18 cellular contexts compared by ENCODE assay signal in the genomic region with DNA sequence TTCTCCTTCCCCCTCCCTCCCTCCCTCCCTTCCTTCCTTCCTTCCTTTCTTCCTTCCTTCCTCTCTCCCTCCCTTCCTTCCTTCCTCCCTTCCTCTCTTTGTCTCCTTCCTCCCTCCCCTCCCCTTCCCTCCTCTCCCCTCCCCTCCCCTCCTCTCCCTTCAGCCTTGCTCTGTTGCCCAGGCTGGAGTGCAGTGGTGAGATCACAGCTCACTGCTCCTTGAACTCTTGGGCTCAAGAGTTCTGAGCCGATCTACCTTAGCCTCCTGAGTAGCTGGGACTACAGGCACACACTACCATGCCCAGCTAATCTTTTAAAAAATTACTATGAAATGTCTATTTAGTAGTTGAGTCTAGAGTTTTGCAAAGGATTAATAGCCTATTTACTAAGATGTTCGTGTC. TPM values are rescaled to one million over a fixed set of nuclear protein-coding genes. Genes with fewer than 3 reads are reported as not detected.
DNase-seq lines count a peak whose midpoint lies in the region; ATAC-seq lines count a peak whose summit lies in the region.
"Had no signal": no experiment of that assay in that cellular context is flagged by ENCODE, and none has a peak within 500 bp of the region (broad histone marks: within the 10 kb centered on the region; RNA-seq: fewer than 3 reads in every experiment).

No MANE protein-coding gene starts in this region.

- H3K9me3 Mint-ChIP-seq in activated T-cell treated with anti-CD3 and anti-CD28 coated beads, Interleukin-2, amount 50 U/mL, for 72 hours = no peaks in the 10 kb centered on the region
- no peaks in the 10 kb centered on the region for H3K9me3 Mint-ChIP-seq in activated T-cell treated with anti-CD3 and anti-CD28 coated beads, Interleukin-2, amount 50 U/mL, for 4 hours
- no peaks in the 10 kb centered on the region for H3K9me3 Mint-ChIP-seq in stimulated activated effector memory CD8-positive, alpha-beta T cell treated with anti-CD3 and anti-CD28 coated beads, Interleukin-12 subunit alpha, Interleukin-12 subunit beta, amount 100 ng/mL, for 72 hours
- H3K9me3 Mint-ChIP-seq: CD4-positive, alpha-beta memory T cell; HFFc6 had no signal

- H3K4me3 Mint-ChIP-seq in activated T-cell treated with anti-CD3 and anti-CD28 coated beads, Interleukin-2, amount 50 U/mL, for 72 hours = no peak overlapping the region
- no peak overlapping the region for H3K4me3 Mint-ChIP-seq in activated T-cell treated with anti-CD3 and anti-CD28 coated beads, Interleukin-2, amount 50 U/mL, for 4 hours
- no peak overlapping the region for H3K4me3 Mint-ChIP-seq in stimulated activated effector memory CD8-positive, alpha-beta T cell treated with anti-CD3 and anti-CD28 coated beads, Interleukin-12 subunit alpha, Interleukin-12 subunit beta, amount 100 ng/mL, for 72 hours
- H3K4me3 Mint-ChIP-seq: CD14-positive monocyte; CD4-positive, alpha-beta memory T cell; HFFc6 had no signal

- peaks cover 6 to 11% of the 10 kb centered on the region in 2 donors for H3K36me3 Mint-ChIP-seq in activated T-cell treated with anti-CD3 and anti-CD28 coated beads, Interleukin-2, amount 50 U/mL, for 72 hours (ENCODE audit: insufficient read depth in 2 of 2)
- peaks cover 40% of the 10 kb centered on the region for H3K36me3 Mint-ChIP-seq in activated T-cell treated with anti-CD3 and anti-CD28 coated beads, Interleukin-2, amount 50 U/mL, for 4 hours (ENCODE audit: insufficient read depth)
- H3K36me3 Mint-ChIP-seq in stimulated activated effector memory CD8-positive, alpha-beta T cell treated with anti-CD3 and anti-CD28 coated beads, Interleukin-12 subunit alpha, Interleukin-12 subunit beta, amount 100 ng/mL, for 72 hours = peaks cover 90% of the 10 kb centered on the region

- H3K27ac Mint-ChIP-seq in activated T-cell treated with anti-CD3 and anti-CD28 coated beads, Interleukin-2, amount 50 U/mL, for 72 hours = peak overlapping the region; percentile 45
- H3K27ac Mint-ChIP-seq in stimulated activated effector memory CD8-positive, alpha-beta T cell treated with anti-CD3 and anti-CD28 coated beads, Interleukin-12 subunit alpha, Interleukin-12 subunit beta, amount 100 ng/mL, for 72 hours = peak overlapping the region; percentile 83
- H3K27ac Mint-ChIP-seq: HFFc6 had no signal

- no peak for DNase-seq in activated T-cell treated with anti-CD3 and anti-CD28 coated beads, Interleukin-2, amount 50 U/mL, for 72 hours
- DNase-seq in activated T-cell treated with anti-CD3 and anti-CD28 coated beads, Interleukin-2, amount 50 U/mL, for 4 hours = no peak
- peak; percentile 14 for DNase-seq in left kidney (ENCODE audit: low read depth, low spot score)
- no peak for DNase-seq in stimulated activated effector memory CD8-positive, alpha-beta T cell treated with anti-CD3 and anti-CD28 coated beads, Interleukin-12 subunit alpha, Interleukin-12 subunit beta, amount 100 ng/mL, for 72 hours (ENCODE audit: low spot score in 2 of 2)
- DNase-seq in kidney glomerular epithelial cell (lab: John Stamatoyannopoulos, UW) = no peak
- no peak for DNase-seq in HUDEP-2 (lab: John Stamatoyannopoulos, UW; ENCODE audit: unreplicated experiment in 76 of 76)
- no peak for DNase-seq in NCI-H748 (lab: John Stamatoyannopoulos, UW; ENCODE audit: unreplicated experiment)
- DNase-seq: 8988T; CD4-positive, alpha-beta memory T cell; DMS153; DMS79; GDM1; GOT3; H7; HFFc6 had no signal

- peaks cover 9% of the 10 kb centered on the region for H3K4me1 Mint-ChIP-seq in activated T-cell treated with anti-CD3 and anti-CD28 coated beads, Interleukin-2, amount 50 U/mL, for 72 hours (ENCODE audit: low read depth)
- H3K4me1 Mint-ChIP-seq in activated T-cell treated with anti-CD3 and anti-CD28 coated beads, Interleukin-2, amount 50 U/mL, for 4 hours (ENCODE audit: low read depth) = peaks cover 3% of the 10 kb centered on the region
- H3K4me1 Mint-ChIP-seq in stimulated activated effector memory CD8-positive, alpha-beta T cell treated with anti-CD3 and anti-CD28 coated beads, Interleukin-12 subunit alpha, Interleukin-12 subunit beta, amount 100 ng/mL, for 72 hours = peaks cover 18% of the 10 kb centered on the region

- no peaks in the 10 kb centered on the region for H3K27me3 Mint-ChIP-seq in activated T-cell treated with anti-CD3 and anti-CD28 coated beads, Interleukin-2, amount 50 U/mL, for 72 hours (ENCODE audit: low read depth)
- H3K27me3 Mint-ChIP-seq in activated T-cell treated with anti-CD3 and anti-CD28 coated beads, Interleukin-2, amount 50 U/mL, for 4 hours (ENCODE audit: low read depth) = no peaks in the 10 kb centered on the region
- H3K27me3 Mint-ChIP-seq: CD4-positive, alpha-beta memory T cell had no signal

- no peak for ATAC-seq in activated T-cell treated with anti-CD3 and anti-CD28 coated beads, Interleukin-2, amount 50 U/mL, for 72 hours (replicated peaks in 1 of 2)
- ATAC-seq in activated T-cell treated with anti-CD3 and anti-CD28 coated beads, Interleukin-2, amount 50 U/mL, for 4 hours = no peak
- ATAC-seq in stimulated activated effector memory CD8-positive, alpha-beta T cell treated with anti-CD3 and anti-CD28 coated beads, Interleukin-12 subunit alpha, Interleukin-12 subunit beta, amount 100 ng/mL, for 72 hours = no peak
- ATAC-seq: HCT116, HepG2 had no signal

RNA-seq across cellular contexts. Expression of a gene that starts 32.2 kb away (rescaled TPM):
- 100 to 1,000 TPM; 108 to 166 TPM for total RNA-seq in activated T-cell treated with anti-CD3 and anti-CD28 coated beads, Interleukin-2, amount 50 U/mL, for 72 hours
- 10 to 100 TPM; 34.4 to 58.4 (median 39.4) TPM for total RNA-seq in activated T-cell treated with anti-CD3 and anti-CD28 coated beads, Interleukin-2, amount 50 U/mL, for 4 hours
